In the genomic region with DNA sequence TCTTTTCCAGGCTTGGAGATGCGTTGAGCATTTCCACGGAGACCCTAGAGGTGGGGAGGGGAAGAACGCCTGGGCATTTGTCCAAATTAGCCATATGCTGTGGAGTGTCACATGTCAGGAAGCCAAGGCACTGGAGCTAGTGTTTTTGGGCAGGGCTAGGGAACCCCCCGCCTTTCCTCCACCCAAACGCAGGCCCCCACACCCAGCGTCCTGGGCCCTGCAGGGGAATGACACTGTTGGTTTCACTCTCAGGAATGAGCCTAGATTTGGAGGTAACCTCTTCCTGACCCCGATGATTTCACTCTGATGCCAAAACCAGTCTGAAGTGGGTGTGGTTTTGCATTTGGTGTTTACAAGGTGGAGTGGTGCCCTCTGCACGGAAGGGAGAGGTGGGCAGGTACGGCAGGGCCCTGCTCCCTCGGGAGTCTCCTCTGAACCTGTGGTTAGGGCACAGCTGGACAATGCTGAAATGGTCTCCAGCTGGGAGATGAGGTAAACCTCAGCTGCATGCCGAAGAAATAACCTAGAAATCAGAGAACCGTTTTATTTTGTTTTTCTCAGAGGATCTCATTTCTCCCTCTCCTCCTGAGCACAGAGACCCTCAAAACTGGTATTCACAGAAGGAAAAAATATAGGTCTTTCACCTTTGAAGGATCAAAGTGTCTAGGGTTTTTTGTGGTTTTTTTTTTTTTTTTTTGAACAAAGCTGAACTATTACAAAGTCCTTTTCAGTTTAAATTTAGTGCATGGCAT, we compare ENCODE assay signal across 10 cellular contexts. TPM values are rescaled to one million over a fixed set of nuclear protein-coding genes. Genes with fewer than 3 reads are reported as not detected.
A peak's percentile ranks its signal among the peaks of the same experiment; 100 is the strongest.
DNase-seq lines count a peak whose midpoint lies in the region; ATAC-seq and TF ChIP-seq lines count a peak whose summit lies in the region.
"Had no signal": no experiment of that assay in that cellular context is flagged by ENCODE, and none has a peak within 500 bp of the region (broad histone marks: within the 10 kb centered on the region; RNA-seq: fewer than 3 reads in every experiment).

No MANE protein-coding gene starts in this region.

- peak overlapping the region in 1 of 2 experiments; percentile 77 for H3K14ac ChIP-seq in mesenchymal stem cell (ENCODE audit: low read length in 2 of 2)

- H3K4me3 Mint-ChIP-seq in immature natural killer cell = no peak overlapping the region

- no peaks in the 10 kb centered on the region for H3K9me3 ChIP-seq in adipocyte (ENCODE audit: control insufficient read depth, low read length)
- no peaks in the 10 kb centered on the region for H3K9me3 ChIP-seq in mesenchymal stem cell (ENCODE audit: control insufficient read depth, low read length)
- H3K9me3 ChIP-seq: lower lobe of right lung, SJSA1 had no signal

- H3K9me3 Mint-ChIP-seq in immature natural killer cell = no peaks in the 10 kb centered on the region

- peak overlapping the region; percentile 12 for H2BK15ac ChIP-seq in mesenchymal stem cell (ENCODE audit: low read depth, poor library complexity, severe bottlenecking)

- no peak overlapping the region for H2AFZ ChIP-seq in mesenchymal stem cell (ENCODE audit: low read depth, low read length)

- H3K36me3 Mint-ChIP-seq in immature natural killer cell = peaks cover 0 to 3% (median 0%) of the 10 kb centered on the region in 3 donors

- H3K36me3 ChIP-seq in adipocyte (ENCODE audit: control insufficient read depth, insufficient read depth, low read length, severe bottlenecking) (peaks cover 13% of the 10 kb centered on the region), mesenchymal stem cell (ENCODE audit: control insufficient read depth in 1 of 2, insufficient read depth in 2 of 2, low read depth in 1 of 2, low read length in 2 of 2) (peaks cover 11 to 22% of the 10 kb centered on the region in 2 experiments)
- H3K36me3 ChIP-seq: lower lobe of right lung had no signal

- no peak overlapping the region for H3K23ac ChIP-seq in mesenchymal stem cell (ENCODE audit: low read length in 2 of 2)

- H3K4me1 ChIP-seq in adipocyte (ENCODE audit: control insufficient read depth, insufficient read depth, low read length) (peaks cover 34% of the 10 kb centered on the region), mesenchymal stem cell (ENCODE audit: control insufficient read depth, insufficient read depth, low read depth, low read length) (peaks cover 19% of the 10 kb centered on the region)

- peak; percentile 73 for DNase-seq in HFF-Myc (ENCODE audit: extremely low read depth, low read depth)
- peak; percentile 32 for DNase-seq in NCI-H2107 (lab: John Stamatoyannopoulos, UW)
- peak; percentile 24 for DNase-seq in adipocyte (ENCODE audit: low read depth)
- peak; percentile 39 for DNase-seq in mesenchymal stem cell
- no peak for DNase-seq in pons (ENCODE audit: low spot score)
- no peak for DNase-seq in immature natural killer cell
- DNase-seq: lower lobe of right lung had no signal

- peak overlapping the region in 1 of 2 experiments; percentile 56 for H2BK12ac ChIP-seq in mesenchymal stem cell (ENCODE audit: low read length in 2 of 2)

- no peaks in the 10 kb centered on the region for H3K27me3 ChIP-seq in adipocyte (replicated peaks; ENCODE audit: control insufficient read depth, insufficient read depth, low read length)
- H3K27me3 ChIP-seq in mesenchymal stem cell (ENCODE audit: control insufficient read depth in 1 of 2, insufficient read depth in 1 of 2, low read length in 2 of 2) = no peaks in the 10 kb centered on the region
- H3K27me3 ChIP-seq: SJSA1 had no signal

- peak; percentile 12 for TF ChIP-seq CTCF in HFF-Myc (IDR thresholded peaks at IDR 0.05; ENCODE audit: low read depth, low read length, missing control alignments)

- no peak overlapping the region for H3K27ac Mint-ChIP-seq in immature natural killer cell

- 78% methylated on average over 12 of the region's 12 CpGs for WGBS in mesenchymal stem cell

- H2AK5ac ChIP-seq in mesenchymal stem cell (ENCODE audit: low read length, severe bottlenecking) = peak overlapping the region; percentile 5

- H3K27ac ChIP-seq in mesenchymal stem cell (ENCODE audit: low read length, poor library complexity, severe bottlenecking) = peak overlapping the region; percentile 18
- H3K27ac ChIP-seq: lower lobe of right lung, SJSA1 had no signal

- H3K79me1 ChIP-seq in mesenchymal stem cell (replicated peaks; ENCODE audit: low read length, poor library complexity, severe bottlenecking) = peaks cover 23% of the 10 kb centered on the region

- peak overlapping the region; percentile 55 for H3K4me2 ChIP-seq in mesenchymal stem cell (ENCODE audit: low read length, poor library complexity, severe bottlenecking)

- ATAC-seq in GM18499 (IDR thresholded peaks at IDR 0.05; ENCODE audit: insufficient read depth, unreplicated experiment) (peak; percentile 51), GM19324 (IDR thresholded peaks at IDR 0.05; ENCODE audit: low FRiP score, unreplicated experiment) (no peak)

- H3K27me3 Mint-ChIP-seq in immature natural killer cell (ENCODE audit: low read depth in 3 of 3) = peaks cover 0 to 6% (median 1%) of the 10 kb centered on the region in 3 donors

- peak overlapping the region; percentile 59 for H4K8ac ChIP-seq in mesenchymal stem cell (ENCODE audit: low read length)

- H4K91ac ChIP-seq in mesenchymal stem cell (ENCODE audit: low read length) = peak overlapping the region; percentile 21

- H3K4me1 Mint-ChIP-seq in immature natural killer cell = peaks cover 17 to 22% of the 10 kb centered on the region in 2 donors

- H3K18ac ChIP-seq in mesenchymal stem cell (ENCODE audit: low read depth in 1 of 2, low read length in 2 of 2) = peak overlapping the region in 1 of 2 experiments; percentile 6

- no peak overlapping the region for H2BK5ac ChIP-seq in mesenchymal stem cell (ENCODE audit: low read depth, low read length, poor library complexity, severe bottlenecking)

- H3K4ac ChIP-seq in mesenchymal stem cell (ENCODE audit: low read depth in 1 of 2, low read length in 2 of 2) = peak overlapping the region; percentile 41 to 72

- H3K9ac ChIP-seq in adipocyte (ENCODE audit: low read length) (no peak overlapping the region), mesenchymal stem cell (ENCODE audit: low read length) (peak overlapping the region; percentile 33)

- H3K4me3 ChIP-seq in HFF-Myc (replicated peaks; ENCODE audit: low read depth, low read length) (no peak overlapping the region), adipocyte (ENCODE audit: low read length) (no peak overlapping the region), mesenchymal stem cell (ENCODE audit: insufficient read depth in 1 of 2, low read depth in 1 of 2, low read length in 2 of 2) (peak overlapping the region in 1 of 2 experiments; percentile 33)
- H3K4me3 ChIP-seq: lower lobe of right lung, SJSA1 had no signal

- no peak overlapping the region for H2BK120ac ChIP-seq in mesenchymal stem cell (ENCODE audit: low read depth, low read length)

RNA-seq across cellular contexts. Expression of gene MTHFD1L, which starts 29.6 kb away (rescaled TPM):
- 30.8 TPM for polyA plus RNA-seq in mesenchymal stem cell (2013, experiment 1 of 2)
- 33.1 TPM for polyA plus RNA-seq in mesenchymal stem cell (2013, experiment 2 of 2)
- polyA plus RNA-seq in immature natural killer cell = 1 to 10 TPM in 2 of 3 donors, under 1 TPM in 1; 0.79 to 1.8 (median 1.6) TPM

Comparison
In these comparisons a context has a peak if more than half of its experiments do, and no peak if none do; other contexts are left out.
1. DNase-seq: peak in HFF-Myc (single experiment), NCI-H2107 (single experiment), adipocyte (single experiment) and mesenchymal stem cell (single experiment); none in pons (single experiment) and immature natural killer cell (0 of 3).